Comparison of ENCODE assay signal across 18 cellular contexts in the genomic region with DNA sequence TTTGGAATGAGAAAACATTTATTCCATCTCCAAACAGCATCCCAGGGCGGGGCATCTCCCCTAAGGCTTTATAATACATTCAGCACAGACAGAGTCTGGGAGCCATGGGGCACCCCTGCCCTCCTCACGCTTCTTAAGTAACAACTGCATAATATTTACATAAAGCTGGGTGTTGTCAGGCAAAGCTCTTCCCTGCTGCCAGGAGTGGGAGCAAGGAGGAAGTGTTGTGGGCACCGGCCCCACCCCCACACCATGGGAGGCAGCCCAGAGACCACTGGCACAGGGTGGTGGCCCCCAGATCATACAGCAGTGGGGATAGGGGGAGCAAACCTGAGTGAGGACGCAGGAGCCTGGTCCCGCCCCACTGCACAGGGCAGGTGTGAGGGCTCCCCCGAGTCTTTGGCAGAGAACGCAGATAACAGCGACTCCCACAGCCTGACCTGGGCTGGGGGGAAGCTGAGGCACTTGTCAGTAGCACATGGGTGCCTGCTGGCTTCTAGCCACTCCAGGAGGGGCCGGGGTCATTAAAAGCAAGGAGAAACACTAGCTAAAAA.
DNase-seq lines count a peak whose midpoint lies in the region; ATAC-seq, FAIRE-seq and TF ChIP-seq lines count a peak whose summit lies in the region.
"Had no signal": no experiment of that assay in that cellular context is flagged by ENCODE, and none has a peak within 500 bp of the region (broad histone marks: within the 10 kb centered on the region; RNA-seq: fewer than 3 reads in every experiment).

No MANE protein-coding gene starts in this region.

- DNase-seq in GM23338 (ENCODE audit: low spot score), result no peak
- DNase-seq in Karpas-422, result no peak
- DNase-seq in GM12878 (ENCODE audit: low read depth, low spot score), result no peak
- peak in 1 of 3 donors; percentile 30 for DNase-seq in mucosa of descending colon
- no peak for DNase-seq in activated CD8-positive, alpha-beta memory T cell treated with anti-CD3 and anti-CD28 coated beads, Interleukin-2, amount 50 U/mL, for 48 hours
- DNase-seq in brain microvascular endothelial cell, result no peak
- DNase-seq: ACHN, DND-41, NCI-H1092, NCI-H2107, NCI-H2227 treated with DMSO at 0.1 percent for 48 hours, NCI-H510A treated with DMSO at 0.1 percent for 48 hours, Peyer's patch, T-helper 17 cell had no signal

- H3K27ac Mint-ChIP-seq in GM23338, result no peak overlapping the region
- H3K27ac Mint-ChIP-seq: T-helper 17 cell had no signal

- H3K4me1 ChIP-seq in GM23338 (ENCODE audit: insufficient read depth) (no peaks in the 10 kb centered on the region; the same call in 1 of the 2 replicates), Karpas-422 (ENCODE audit: low read length) (peaks cover 7% of the 10 kb centered on the region), GM12878 (ENCODE audit: control insufficient read depth, insufficient read depth, low read length) (peaks cover 2% of the 10 kb centered on the region), mucosa of descending colon (ENCODE audit: low read depth) (no peaks in the 10 kb centered on the region)
- H3K4me1 ChIP-seq: Peyer's patch had no signal

- TF ChIP-seq RAD21 in GM12878 (IDR thresholded peaks at IDR 0.05; ENCODE audit: insufficient read depth, low read depth, low read length), result no peak

- no peaks in the 10 kb centered on the region for H3F3A ChIP-seq in GM23338 (replicated peaks; ENCODE audit: low read depth)

- CTCF ChIA-PET in GM12878 (lab: Yijun Ruan, JAX), result interaction anchor here (0.8 to 1.5 kb wide), 6 partner anchors 16 to 172 kb away, joined by 3 to 5 read pairs (median 3); no protein-coding TSS in a partner anchor

- H3K27me3 ChIP-seq in GM23338 (ENCODE audit: insufficient read depth) (no peaks in the 10 kb centered on the region), Karpas-422 (ENCODE audit: low read length) (no peaks in the 10 kb centered on the region), GM12878 (replicated peaks in 1 of 2; ENCODE audit: control insufficient read depth in 2 of 2, insufficient read depth in 2 of 2, low read length in 1 of 2) (no peaks in the 10 kb centered on the region), brain microvascular endothelial cell (replicated peaks) (no peaks in the 10 kb centered on the region)
- H3K27me3 ChIP-seq: Peyer's patch had no signal

- H3K4me3 Mint-ChIP-seq in GM23338, result no peak overlapping the region
- H3K4me3 Mint-ChIP-seq: T-helper 17 cell had no signal

- no peaks in the 10 kb centered on the region for H3K9me3 Mint-ChIP-seq in GM23338

- TF ChIP-seq POLR2A in GM12878 (IDR thresholded peaks at IDR 0.05; ENCODE audit: low read depth, low read length), result no peak

- H3K36me3 ChIP-seq in GM23338 (ENCODE audit: insufficient read depth) (no peaks in the 10 kb centered on the region), Karpas-422 (ENCODE audit: insufficient read depth, low read length) (no peaks in the 10 kb centered on the region), GM12878 (ENCODE audit: control insufficient read depth in 2 of 2, insufficient read depth in 2 of 2, low read length in 1 of 2) (no peaks in the 10 kb centered on the region), mucosa of descending colon (ENCODE audit: low read depth) (no peaks in the 10 kb centered on the region), brain microvascular endothelial cell (replicated peaks) (no peaks in the 10 kb centered on the region)
- H3K36me3 ChIP-seq: Peyer's patch had no signal

- H3K4me3 ChIP-seq in GM23338 (no peak overlapping the region), Karpas-422 (ENCODE audit: low read length) (peak overlapping the region; percentile 15; the same call in 1 of the 2 replicates), GM12878 (no peak overlapping the region), mucosa of descending colon (no peak overlapping the region), brain microvascular endothelial cell (ENCODE audit: low read depth, low read length) (no peak overlapping the region)
- H3K4me3 ChIP-seq: Peyer's patch had no signal

- TF ChIP-seq EP300 in GM12878 (IDR thresholded peaks at IDR 0.05; ENCODE audit: borderline replicate concordance in 1 of 2, control insufficient read depth in 1 of 2, low read depth in 2 of 2, low read length in 2 of 2), result no peak

- in situ Hi-C loops in GM12878 (cut with MboI), result no loop called here
- in situ Hi-C loops in brain microvascular endothelial cell (cut with HindIII; ENCODE audit: low pct_ligation_motif_present, low sequenced_read_pairs), result no loop called here

- ATAC-seq in GM23338 (peak; percentile 71), GM12878 (peak; percentile 47; the same call in 2 of the 3 replicates), mucosa of descending colon (peak; percentile 39), HG02938 (IDR thresholded peaks at IDR 0.05; ENCODE audit: unreplicated experiment) (no peak)
- ATAC-seq: HCT116, T-helper 17 cell had no signal

- TF ChIP-seq CTCF in GM23338 (conservative IDR thresholded peaks at IDR 0.05; ENCODE audit: low read depth in 2 of 2), result no peak
- TF ChIP-seq CTCF in GM12878 (IDR thresholded peaks at IDR 0.05 in 2 of 3, conservative IDR thresholded peaks at IDR 0.05 in 1 of 3; ENCODE audit: control insufficient read depth in 2 of 3, extremely low read depth in 1 of 3, insufficient read depth in 1 of 3, low read depth in 3 of 3, low read length in 3 of 3), result no peak
- no peak for TF ChIP-seq CTCF in mucosa of descending colon (IDR thresholded peaks at IDR 0.05)
- no peak for TF ChIP-seq CTCF in brain microvascular endothelial cell (IDR thresholded peaks at IDR 0.05; ENCODE audit: low read depth, low read length, missing control alignments)

- no TSS peak for BruUV-seq in GM12878 (replicated peaks; lab: Mats Ljungman, UMichigan)

- no peaks in the 10 kb centered on the region for H3K9me3 ChIP-seq in Karpas-422 (ENCODE audit: low read length)
- peaks cover 3% of the 10 kb centered on the region; the same call in 1 of the 3 replicates for H3K9me3 ChIP-seq in GM12878 (replicated peaks; ENCODE audit: control insufficient read depth, insufficient read depth, low read length)
- H3K9me3 ChIP-seq in mucosa of descending colon, result no peaks in the 10 kb centered on the region
- H3K9me3 ChIP-seq: Peyer's patch had no signal

- H2AFZ ChIP-seq in GM23338, result 0 out of 2 replicates have a peak overlapping the region, but pooled peaks have one; percentile 59
- no peak overlapping the region for H2AFZ ChIP-seq in Karpas-422 (ENCODE audit: low read length)
- H2AFZ ChIP-seq in GM12878 (ENCODE audit: control insufficient read depth, low read depth, low read length), result no peak overlapping the region

- peaks cover 8% of the 10 kb centered on the region for H3K4me1 Mint-ChIP-seq in GM23338

- H3K9ac ChIP-seq in Karpas-422 (ENCODE audit: low read length), result no peak overlapping the region
- no peak overlapping the region for H3K9ac ChIP-seq in GM12878 (ENCODE audit: control insufficient read depth, insufficient read depth, low read length)
- H3K9ac ChIP-seq: KMS-11 had no signal

- H4K20me1 ChIP-seq in GM23338 (replicated peaks; ENCODE audit: insufficient read depth), result no peaks in the 10 kb centered on the region
- no peaks in the 10 kb centered on the region for H4K20me1 ChIP-seq in Karpas-422 (ENCODE audit: insufficient read depth, low read depth, low read length)
- no peaks in the 10 kb centered on the region for H4K20me1 ChIP-seq in GM12878 (ENCODE audit: control insufficient read depth, insufficient read depth)

- no peaks in the 10 kb centered on the region for H3K36me3 Mint-ChIP-seq in GM23338 (ENCODE audit: low read depth)

- H3K79me2 ChIP-seq in GM23338 (replicated peaks; ENCODE audit: insufficient read depth), result no peaks in the 10 kb centered on the region
- H3K79me2 ChIP-seq in Karpas-422 (ENCODE audit: low read length), result no peaks in the 10 kb centered on the region
- no peaks in the 10 kb centered on the region for H3K79me2 ChIP-seq in GM12878 (ENCODE audit: control insufficient read depth, insufficient read depth, low read length)

- H3K9me2 ChIP-seq in GM23338 (ENCODE audit: insufficient read depth) (no peaks in the 10 kb centered on the region), Karpas-422 (replicated peaks; ENCODE audit: insufficient read depth, low read length) (no peaks in the 10 kb centered on the region)

- intact Hi-C loops in GM12878 (cut with micrococcal nuclease; ENCODE audit: unreplicated experiment), result no loop called here
- intact Hi-C loops in mucosa of descending colon (cut with DNase I, micrococcal nuclease), result no loop called here

- POLR2A ChIA-PET in GM12878 (lab: Charles Lee), result interaction anchor here (0.8 kb wide), 1 partner anchor 50 kb away, joined by 7 read pairs; no protein-coding TSS in a partner anchor

- no peak overlapping the region for H3K27ac ChIP-seq in GM23338 (ENCODE audit: low read depth)
- H3K27ac ChIP-seq in Karpas-422 (ENCODE audit: low read length), result no peak overlapping the region
- no peak overlapping the region for H3K27ac ChIP-seq in GM12878 (ENCODE audit: control insufficient read depth, insufficient read depth)
- H3K27ac ChIP-seq in brain microvascular endothelial cell, result no peak overlapping the region
- H3K27ac ChIP-seq: C4-2B, KMS-11, Peyer's patch had no signal

- 17% methylated on average over 8 of the region's 9 CpGs for WGBS in GM12878 (ENCODE audit: insufficient coverage, insufficient replicate concordance, low lambda C conversion rate, missing lambda C conversion rate)

- no peak for FAIRE-seq in GM12878 (lab: Jason Lieb, UNC)

- RAD21 ChIA-PET in GM12878 (lab: Charles Lee; ENCODE audit: unreplicated experiment), result interaction anchor here (0.6 kb wide), 1 partner anchor 63 kb away, joined by 4 read pairs; no protein-coding TSS in a partner anchor

- peaks cover 2% of the 10 kb centered on the region for H3K27me3 Mint-ChIP-seq in GM23338 (ENCODE audit: insufficient read depth, low read depth, poor library complexity)
- H3K27me3 Mint-ChIP-seq: T-helper 17 cell had no signal

- SMC1A ChIA-PET in GM12878 (lab: Charles Lee; ENCODE audit: uncharacterized antibody, unreplicated experiment), result interaction anchor here (0.7 to 1.1 kb wide), 3 partner anchors 15 to 172 kb away, joined by 3 to 4 read pairs (median 3); no protein-coding TSS in a partner anchor

- H3K4me2 ChIP-seq in GM23338 (no peak overlapping the region), Karpas-422 (ENCODE audit: low read depth, low read length, poor library complexity, severe bottlenecking) (no peak overlapping the region), GM12878 (ENCODE audit: control insufficient read depth, insufficient read depth) (no peak overlapping the region)
- H3K4me2 ChIP-seq: KMS-11 had no signal

TF ChIP-seq in GM23338, 12 proteins besides CTCF, POLR2A, EP300 and RAD21 (continues in another document):
- no peak for TF ChIP-seq JUNB (IDR thresholded peaks at IDR 0.05; ENCODE audit: unreplicated experiment)
- no peak for TF ChIP-seq NANOG (IDR thresholded peaks at IDR 0.05; ENCODE audit: borderline replicate concordance)
- TF ChIP-seq EZH2 (IDR thresholded peaks at IDR 0.05; ENCODE audit: low read depth, unreplicated experiment), result no peak
- TF ChIP-seq EZH2phosphoT487 (IDR thresholded peaks at IDR 0.05; ENCODE audit: unreplicated experiment), result no peak

TF ChIP-seq in GM12878, 131 proteins besides CTCF, POLR2A, EP300 and RAD21 (continues in another document):
- TF ChIP-seq GABPA (IDR thresholded peaks at IDR 0.05; ENCODE audit: low read depth), result no peak
